ENCODE assay signal across 21 cellular contexts in the genomic region with DNA sequence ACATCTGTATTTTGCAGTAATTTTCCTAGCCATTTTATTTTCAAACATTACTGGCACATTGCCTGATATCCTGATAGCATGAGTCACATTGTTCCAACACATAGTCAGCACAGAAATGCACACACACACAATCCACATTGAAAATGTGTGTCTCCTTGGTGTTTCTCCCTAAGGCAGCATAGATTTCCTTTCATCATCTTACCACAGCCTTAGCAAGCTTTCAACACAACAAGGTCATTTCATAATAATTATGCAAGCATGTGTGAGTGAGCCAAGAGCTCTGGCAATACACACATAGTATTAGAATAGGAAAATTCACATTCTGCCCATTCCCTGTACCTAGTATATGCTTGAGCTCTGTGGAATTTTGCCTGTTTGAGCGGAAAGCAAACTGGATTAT.
DNase-seq lines count a peak whose midpoint lies in the region; ATAC-seq, FAIRE-seq and TF ChIP-seq lines count a peak whose summit lies in the region.
"Had no signal": no experiment of that assay in that cellular context is flagged by ENCODE, and none has a peak within 500 bp of the region (broad histone marks: within the 10 kb centered on the region; RNA-seq: fewer than 3 reads in every experiment).

No MANE protein-coding gene starts in this region.

- H3F3A ChIP-seq in neural progenitor cell (ENCODE audit: low read depth) = no peaks in the 10 kb centered on the region

- H3K9me3 ChIP-seq in right atrium auricular region (no peaks in the 10 kb centered on the region), hepatocyte (ENCODE audit: low read depth) (no peaks in the 10 kb centered on the region), upper lobe of right lung (no peaks in the 10 kb centered on the region), neural progenitor cell (ENCODE audit: low read depth) (no peaks in the 10 kb centered on the region)
- H3K9me3 ChIP-seq: Peyer's patch had no signal

- H3K27ac ChIP-seq in right atrium auricular region (no peak overlapping the region), hepatocyte (no peak overlapping the region), upper lobe of right lung (no peak overlapping the region), neural progenitor cell (no peak overlapping the region)
- H3K27ac ChIP-seq: Peyer's patch had no signal

- DNase-seq in Right ventricle myocardium inferior (ENCODE audit: missing footprints) = no peak
- no peak for DNase-seq in right atrium auricular region (ENCODE audit: low spot score)
- DNase-seq in bronchial epithelial cell (ENCODE audit: low read depth) = peak; percentile 93
- peak; percentile 13 for DNase-seq in hepatocyte (ENCODE audit: low spot score)
- no peak for DNase-seq in upper lobe of right lung
- DNase-seq in stimulated activated effector memory CD8-positive, alpha-beta T cell treated with anti-CD3 and anti-CD28 coated beads, Interleukin-12 subunit alpha, Interleukin-12 subunit beta, amount 100 ng/mL, for 72 hours (ENCODE audit: low spot score in 2 of 2) = no peak
- DNase-seq in NCI-H82 treated with DMSO at 0.1 percent for 48 hours (lab: John Stamatoyannopoulos, UW; ENCODE audit: unreplicated experiment) = no peak
- no peak for DNase-seq in neural progenitor cell (ENCODE audit: low spot score)
- DNase-seq: activated CD8-positive, alpha-beta T cell treated with anti-CD3 and anti-CD28 coated beads, Interleukin-2, amount 10 ng/mL, durations not matched to agents 7 days and 5 days; activated naive CD8-positive, alpha-beta T cell treated with anti-CD3 and anti-CD28 coated beads for 36 hours; central memory CD4-positive, alpha-beta T cell; effector CD8-positive, alpha-beta T cell; natural killer cell; NCI-H1105; NCI-H82; Peyer's patch; stimulated activated naive CD4-positive, alpha-beta T cell treated with Interleukin-2 at 50 U/mL for 16 hours; T-helper 17 cell had no signal

- ATAC-seq in Right ventricle myocardium inferior (peak; percentile 91), upper lobe of right lung (peak; percentile 54)
- no peak for ATAC-seq in stimulated activated effector memory CD8-positive, alpha-beta T cell treated with anti-CD3 and anti-CD28 coated beads, Interleukin-12 subunit alpha, Interleukin-12 subunit beta, amount 100 ng/mL, for 72 hours
- ATAC-seq: activated CD8-positive, alpha-beta T cell treated with anti-CD3 and anti-CD28 coated beads, Interleukin-2, amount 10 ng/mL, durations not matched to agents 7 days and 5 days; natural killer cell; T-helper 17 cell; WTC11 had no signal

- no peaks in the 10 kb centered on the region for H3K36me3 ChIP-seq in right atrium auricular region
- no peaks in the 10 kb centered on the region for H3K36me3 ChIP-seq in bronchial epithelial cell (ENCODE audit: control insufficient read depth, insufficient read depth, low read length)
- no peaks in the 10 kb centered on the region for H3K36me3 ChIP-seq in hepatocyte (replicated peaks; ENCODE audit: insufficient read depth, low read depth)
- no peaks in the 10 kb centered on the region for H3K36me3 ChIP-seq in upper lobe of right lung
- H3K36me3 ChIP-seq in neural progenitor cell = no peaks in the 10 kb centered on the region
- H3K36me3 ChIP-seq: Peyer's patch had no signal

- H3K27me3 ChIP-seq in right atrium auricular region (no peaks in the 10 kb centered on the region), bronchial epithelial cell (ENCODE audit: control insufficient read depth, insufficient read depth, low read length) (no peaks in the 10 kb centered on the region), hepatocyte (no peaks in the 10 kb centered on the region), upper lobe of right lung (no peaks in the 10 kb centered on the region), neural progenitor cell (no peaks in the 10 kb centered on the region)
- H3K27me3 ChIP-seq: Peyer's patch had no signal

- TF ChIP-seq CTCF in right atrium auricular region (IDR thresholded peaks at IDR 0.05) (no peak), bronchial epithelial cell (IDR thresholded peaks at IDR 0.05; ENCODE audit: insufficient read depth, low read length, severe bottlenecking) (no peak), hepatocyte (IDR thresholded peaks at IDR 0.05; ENCODE audit: poor library complexity) (no peak), upper lobe of right lung (IDR thresholded peaks at IDR 0.05) (no peak), neural progenitor cell (IDR thresholded peaks at IDR 0.05) (no peak)

- H3K9me3 Mint-ChIP-seq in stimulated activated effector memory CD8-positive, alpha-beta T cell treated with anti-CD3 and anti-CD28 coated beads, Interleukin-12 subunit alpha, Interleukin-12 subunit beta, amount 100 ng/mL, for 72 hours = peaks cover 9% of the 10 kb centered on the region
- no peaks in the 10 kb centered on the region for H3K9me3 Mint-ChIP-seq in neural progenitor cell
- H3K9me3 Mint-ChIP-seq: activated naive CD8-positive, alpha-beta T cell treated with anti-CD3 and anti-CD28 coated beads for 36 hours had no signal

- no peaks in the 10 kb centered on the region for H3K79me2 ChIP-seq in hepatocyte
- no peaks in the 10 kb centered on the region for H3K79me2 ChIP-seq in neural progenitor cell (ENCODE audit: low read depth)

- H3K27ac Mint-ChIP-seq in stimulated activated effector memory CD8-positive, alpha-beta T cell treated with anti-CD3 and anti-CD28 coated beads, Interleukin-12 subunit alpha, Interleukin-12 subunit beta, amount 100 ng/mL, for 72 hours = no peak overlapping the region
- H3K27ac Mint-ChIP-seq in neural progenitor cell = no peak overlapping the region
- H3K27ac Mint-ChIP-seq: activated CD8-positive, alpha-beta T cell treated with anti-CD3 and anti-CD28 coated beads, Interleukin-2, amount 10 ng/mL, durations not matched to agents 7 days and 5 days; activated naive CD8-positive, alpha-beta T cell treated with anti-CD3 and anti-CD28 coated beads for 36 hours; natural killer cell; T-helper 17 cell; WTC11 had no signal

- H3K4me3 ChIP-seq in right atrium auricular region = no peak overlapping the region
- H3K4me3 ChIP-seq in bronchial epithelial cell (ENCODE audit: low read depth, low read length) = no peak overlapping the region
- no peak overlapping the region for H3K4me3 ChIP-seq in hepatocyte
- no peak overlapping the region for H3K4me3 ChIP-seq in upper lobe of right lung
- H3K4me3 ChIP-seq in neural progenitor cell = no peak overlapping the region
- H3K4me3 ChIP-seq: Peyer's patch had no signal

- FAIRE-seq in bronchial epithelial cell (lab: Jason Lieb, UNC) = peak; percentile 96
- FAIRE-seq: A204.1, H1 had no signal

- H3K36me3 Mint-ChIP-seq in stimulated activated effector memory CD8-positive, alpha-beta T cell treated with anti-CD3 and anti-CD28 coated beads, Interleukin-12 subunit alpha, Interleukin-12 subunit beta, amount 100 ng/mL, for 72 hours = no peaks in the 10 kb centered on the region
- no peaks in the 10 kb centered on the region for H3K36me3 Mint-ChIP-seq in neural progenitor cell
- H3K36me3 Mint-ChIP-seq: activated naive CD8-positive, alpha-beta T cell treated with anti-CD3 and anti-CD28 coated beads for 36 hours; natural killer cell had no signal

- H3K4me2 ChIP-seq in hepatocyte (no peak overlapping the region), neural progenitor cell (no peak overlapping the region)

- no peaks in the 10 kb centered on the region for H3K4me1 Mint-ChIP-seq in stimulated activated effector memory CD8-positive, alpha-beta T cell treated with anti-CD3 and anti-CD28 coated beads, Interleukin-12 subunit alpha, Interleukin-12 subunit beta, amount 100 ng/mL, for 72 hours
- H3K4me1 Mint-ChIP-seq in neural progenitor cell = peaks cover 9% of the 10 kb centered on the region
- H3K4me1 Mint-ChIP-seq: activated naive CD8-positive, alpha-beta T cell treated with anti-CD3 and anti-CD28 coated beads for 36 hours; natural killer cell; T-helper 17 cell had no signal

- H3K4me3 Mint-ChIP-seq in stimulated activated effector memory CD8-positive, alpha-beta T cell treated with anti-CD3 and anti-CD28 coated beads, Interleukin-12 subunit alpha, Interleukin-12 subunit beta, amount 100 ng/mL, for 72 hours = no peak overlapping the region
- no peak overlapping the region for H3K4me3 Mint-ChIP-seq in neural progenitor cell
- H3K4me3 Mint-ChIP-seq: activated CD8-positive, alpha-beta T cell treated with anti-CD3 and anti-CD28 coated beads, Interleukin-2, amount 10 ng/mL, durations not matched to agents 7 days and 5 days; activated naive CD8-positive, alpha-beta T cell treated with anti-CD3 and anti-CD28 coated beads for 36 hours; natural killer cell; T-helper 17 cell; WTC11 had no signal

- intact Hi-C loops in Right ventricle myocardium inferior (cut with DNase I) = no loop called here
- intact Hi-C loops in upper lobe of right lung (cut with DNase I) = no loop called here

- no peak overlapping the region for H3K9ac ChIP-seq in neural progenitor cell

- H3K27me3 Mint-ChIP-seq in neural progenitor cell (ENCODE audit: insufficient read depth, low read depth) = no peaks in the 10 kb centered on the region
- H3K27me3 Mint-ChIP-seq: activated naive CD8-positive, alpha-beta T cell treated with anti-CD3 and anti-CD28 coated beads for 36 hours; T-helper 17 cell had no signal

- H2AFZ ChIP-seq in hepatocyte = no peak overlapping the region
- H2AFZ ChIP-seq in neural progenitor cell (replicated peaks) = no peak overlapping the region

- H3K4me1 ChIP-seq in right atrium auricular region = no peaks in the 10 kb centered on the region
- no peaks in the 10 kb centered on the region for H3K4me1 ChIP-seq in hepatocyte (ENCODE audit: insufficient read depth)
- peaks cover 5% of the 10 kb centered on the region for H3K4me1 ChIP-seq in upper lobe of right lung
- no peaks in the 10 kb centered on the region for H3K4me1 ChIP-seq in neural progenitor cell
- H3K4me1 ChIP-seq: Peyer's patch had no signal

- H3K9me2 ChIP-seq in hepatocyte (replicated peaks; ENCODE audit: insufficient read depth) = no peaks in the 10 kb centered on the region

- H4K20me1 ChIP-seq in hepatocyte (ENCODE audit: insufficient read depth, poor library complexity, severe bottlenecking) (no peaks in the 10 kb centered on the region), neural progenitor cell (ENCODE audit: low read depth) (no peaks in the 10 kb centered on the region)

- 78% methylated on average over 1 of the region's 1 CpG for WGBS in hepatocyte (ENCODE audit: low lambda C conversion rate, missing lambda C conversion rate)

Comparison
In these comparisons a context has a peak if more than half of its experiments do, and no peak if none do; other contexts are left out.
1. DNase-seq: peak in bronchial epithelial cell (single experiment) and hepatocyte (single experiment); none in Right ventricle myocardium inferior (single experiment), right atrium auricular region (single experiment), upper lobe of right lung (single experiment), stimulated activated effector memory CD8-positive, alpha-beta T cell treated with anti-CD3 and anti-CD28 coated beads, Interleukin-12 subunit alpha, Interleukin-12 subunit beta, amount 100 ng/mL, for 72 hours (0 of 2), NCI-H82 treated with DMSO at 0.1 percent for 48 hours (single experiment) and neural progenitor cell (single experiment).